Comparison of ENCODE assay signal across 7 cellular contexts in the genomic region with DNA sequence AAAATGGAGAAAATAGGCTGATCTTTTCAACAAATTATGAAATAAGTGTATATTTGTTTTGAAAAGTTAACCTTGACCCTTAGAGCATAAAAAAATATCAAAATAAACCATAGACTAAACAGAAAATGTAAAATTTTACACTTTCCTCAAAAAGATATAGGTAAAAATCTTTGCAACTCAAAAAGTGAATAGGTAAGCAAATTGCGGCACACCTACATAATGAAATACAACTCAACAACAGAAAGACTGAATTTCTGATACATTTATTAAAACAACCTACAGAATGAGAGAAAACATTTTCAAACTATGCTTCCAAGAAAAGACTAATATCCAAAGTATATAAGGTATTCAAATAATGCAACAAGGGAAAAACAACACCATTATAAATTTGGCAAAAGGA.
"Had no signal": no experiment of that assay in that cellular context is flagged by ENCODE, and none has a peak within 500 bp of the region (broad histone marks: within the 10 kb centered on the region; RNA-seq: fewer than 3 reads in every experiment).

No MANE protein-coding gene starts in this region.

- H3K27ac ChIP-seq: HL-60, KMS-11 had no signal

- DNase-seq: IMR-90, KBM-7, KG1 had no signal

- FAIRE-seq: HTR-8/SVneo, K562 had no signal

- H3K4me3 ChIP-seq: K562 had no signal

- ATAC-seq: K562 had no signal

- H3K9ac ChIP-seq: KMS-11 had no signal

- H3K4me2 ChIP-seq: KMS-11 had no signal
